In the genomic region with DNA sequence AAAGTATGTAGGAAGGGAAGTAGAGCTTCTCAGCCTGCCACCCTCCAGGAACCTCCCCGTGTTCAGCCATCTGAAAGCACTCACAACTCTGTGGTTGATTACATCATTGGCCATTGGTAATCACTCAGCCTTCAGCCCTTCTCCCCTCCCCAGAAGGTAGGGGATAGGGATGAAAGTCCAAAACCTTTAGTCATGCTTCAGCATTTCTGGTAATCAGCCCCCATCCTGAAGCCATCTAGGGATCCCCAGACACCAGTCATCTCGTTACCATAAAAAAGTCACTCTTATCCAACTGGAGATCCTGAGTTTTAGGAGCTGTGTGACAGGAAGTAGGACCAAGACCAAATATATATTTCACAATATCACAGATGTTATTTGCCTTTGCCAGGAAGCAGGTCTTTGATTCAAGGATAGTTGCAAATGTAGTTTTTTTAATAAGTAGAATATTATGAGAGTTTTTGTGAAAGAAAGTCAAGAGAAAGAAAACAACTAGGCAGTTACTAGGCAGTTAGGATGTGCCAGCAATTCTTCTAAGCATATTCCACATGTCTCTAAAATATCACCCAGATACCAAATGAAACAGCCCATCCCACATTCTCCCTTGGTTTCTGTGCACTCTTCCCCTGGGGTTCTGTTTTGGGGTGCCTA, we compare ENCODE assay signal across 11 cellular contexts.
A peak's percentile ranks its signal among the peaks of the same experiment; 100 is the strongest.
DNase-seq lines count a peak whose midpoint lies in the region; ATAC-seq and TF ChIP-seq lines count a peak whose summit lies in the region.
"Had no signal": no experiment of that assay in that cellular context is flagged by ENCODE, and none has a peak within 500 bp of the region (broad histone marks: within the 10 kb centered on the region; RNA-seq: fewer than 3 reads in every experiment).

No MANE protein-coding gene starts in this region.

- TF ChIP-seq CTCF in RWPE2 (IDR thresholded peaks at IDR 0.05; ENCODE audit: poor library complexity, severe bottlenecking) (no peak), gastroesophageal sphincter (IDR thresholded peaks at IDR 0.05) (no peak), tibial nerve (IDR thresholded peaks at IDR 0.05) (no peak), left lung (IDR thresholded peaks at IDR 0.05) (no peak), spleen (IDR thresholded peaks at IDR 0.05 in 8 of 11, conservative IDR thresholded peaks at IDR 0.05 in 3 of 11) (no peak)

- no peak overlapping the region for H3K4me3 ChIP-seq in BLaER1 treated with 17β-estradiol and CSF1 and Interleukin-3, amounts not matched to agents 10 nM and 100 nM
- H3K4me3 ChIP-seq in RWPE2 (ENCODE audit: severe bottlenecking), result no peak overlapping the region
- no peak overlapping the region for H3K4me3 ChIP-seq in gastroesophageal sphincter
- no peak overlapping the region for H3K4me3 ChIP-seq in tibial nerve
- H3K4me3 ChIP-seq in left lung, result no peak overlapping the region
- H3K4me3 ChIP-seq in spleen, result no peak overlapping the region

- no peaks in the 10 kb centered on the region for H3K36me3 ChIP-seq in BLaER1 treated with 17β-estradiol and CSF1 and Interleukin-3, amounts not matched to agents 10 nM and 100 nM
- H3K36me3 ChIP-seq in RWPE2 (ENCODE audit: low read depth) (no peaks in the 10 kb centered on the region), gastroesophageal sphincter (no peaks in the 10 kb centered on the region), tibial nerve (no peaks in the 10 kb centered on the region), left lung (no peaks in the 10 kb centered on the region), spleen (no peaks in the 10 kb centered on the region)

- intact Hi-C loops in left lung (cut with DNase I), result no loop called here
- intact Hi-C loops in spleen (cut with DNase I; ENCODE audit: low total_unique reads), result no loop called here

- peaks cover 0 to 13% (median 8%) of the 10 kb centered on the region in 11 experiments; a peak in 17 of 22 replicates for H3K9me3 ChIP-seq in BLaER1 treated with 17β-estradiol and CSF1 and Interleukin-3, amounts not matched to agents 10 nM and 100 nM (replicated peaks in 1 of 11)
- H3K9me3 ChIP-seq in RWPE2 (ENCODE audit: severe bottlenecking), result no peaks in the 10 kb centered on the region
- H3K9me3 ChIP-seq in gastroesophageal sphincter, result no peaks in the 10 kb centered on the region
- H3K9me3 ChIP-seq in tibial nerve, result no peaks in the 10 kb centered on the region
- H3K9me3 ChIP-seq in left lung, result no peaks in the 10 kb centered on the region
- H3K9me3 ChIP-seq in spleen, result peaks cover 0 to 6% (median 0%) of the 10 kb centered on the region in 8 donors
- H3K9me3 ChIP-seq: Caco-2 had no signal

- H3K4me1 ChIP-seq in BLaER1 treated with 17β-estradiol and CSF1 and Interleukin-3, amounts not matched to agents 10 nM and 100 nM, result peaks cover 0 to 16% (median 10%) of the 10 kb centered on the region in 10 experiments; a peak in 10 of 20 replicates
- H3K4me1 ChIP-seq in RWPE2 (ENCODE audit: insufficient read depth, poor library complexity, severe bottlenecking), result peaks cover 5% of the 10 kb centered on the region
- no peaks in the 10 kb centered on the region for H3K4me1 ChIP-seq in gastroesophageal sphincter
- no peaks in the 10 kb centered on the region for H3K4me1 ChIP-seq in tibial nerve
- no peaks in the 10 kb centered on the region for H3K4me1 ChIP-seq in left lung
- H3K4me1 ChIP-seq in spleen, result no peaks in the 10 kb centered on the region

- TF ChIP-seq EP300 in gastroesophageal sphincter (IDR thresholded peaks at IDR 0.05), result no peak
- no peak for TF ChIP-seq EP300 in tibial nerve (IDR thresholded peaks at IDR 0.05)

- 0 out of 22 replicates have a peak overlapping the region, but pooled peaks of 1 of the 11 experiments have one; percentile 0 for H3K9ac ChIP-seq in BLaER1 treated with 17β-estradiol and CSF1 and Interleukin-3, amounts not matched to agents 10 nM and 100 nM

- ATAC-seq in HG02610 (IDR thresholded peaks at IDR 0.05; ENCODE audit: unreplicated experiment), result peak; percentile 64
- peak; percentile 94 for ATAC-seq in RWPE2 (ENCODE audit: low read depth)
- ATAC-seq in gastroesophageal sphincter, result peak; percentile 76
- ATAC-seq in activated CD4-positive, CD25-positive, alpha-beta regulatory T cell treated with anti-CD3 and anti-CD28 coated beads, Interleukin-2, amount 50 U/mL, for 24 hours, result no peak
- ATAC-seq in left lung, result no peak

- WGBS in gastroesophageal sphincter (ENCODE audit: low coverage in 1 of 2), 2 donors, result 53 to 58% methylated on average over 2 of the region's 2 CpGs
- WGBS in tibial nerve, 2 donors, result 49 to 64% methylated on average over 2 of the region's 2 CpGs
- WGBS in spleen, 5 donors, result 46 to 55% (median 49%) methylated on average over 2 of the region's 2 CpGs

- no peak for DNase-seq in RWPE2 (ENCODE audit: low spot score)
- DNase-seq in tibial nerve (ENCODE audit: low spot score in 2 of 2), result no peak
- no peak for DNase-seq in left lung
- DNase-seq in spleen, result no peak
- DNase-seq: nucleus accumbens, SHP77 had no signal

- TF ChIP-seq POLR2A in gastroesophageal sphincter (IDR thresholded peaks at IDR 0.05) (no peak), tibial nerve (IDR thresholded peaks at IDR 0.05) (no peak), spleen (IDR thresholded peaks at IDR 0.05) (no peak)

- peak overlapping the region in 7 of 11 experiments; percentile 3 to 61 (median 44); a peak in 10 of 22 replicates for H3K27ac ChIP-seq in BLaER1 treated with 17β-estradiol and CSF1 and Interleukin-3, amounts not matched to agents 10 nM and 100 nM
- H3K27ac ChIP-seq in RWPE2 (ENCODE audit: poor library complexity, severe bottlenecking) (peak overlapping the region; percentile 26), gastroesophageal sphincter (no peak overlapping the region), tibial nerve (no peak overlapping the region), left lung (no peak overlapping the region), spleen (no peak overlapping the region)

- H3K27me3 ChIP-seq in BLaER1 treated with 17β-estradiol and CSF1 and Interleukin-3, amounts not matched to agents 10 nM and 100 nM, result no peaks in the 10 kb centered on the region
- no peaks in the 10 kb centered on the region for H3K27me3 ChIP-seq in RWPE2 (ENCODE audit: insufficient read depth, poor library complexity, severe bottlenecking)
- H3K27me3 ChIP-seq in gastroesophageal sphincter, result no peaks in the 10 kb centered on the region
- no peaks in the 10 kb centered on the region for H3K27me3 ChIP-seq in tibial nerve
- no peaks in the 10 kb centered on the region for H3K27me3 ChIP-seq in left lung
- H3K27me3 ChIP-seq in spleen (replicated peaks in 1 of 7), result no peaks in the 10 kb centered on the region

- peak overlapping the region in 8 of 11 experiments; percentile 11 to 37 (median 30); a peak in 13 of 22 replicates for H3K4me2 ChIP-seq in BLaER1 treated with 17β-estradiol and CSF1 and Interleukin-3, amounts not matched to agents 10 nM and 100 nM

- H4K20me1 ChIP-seq in BLaER1 treated with 17β-estradiol and CSF1 and Interleukin-3, amounts not matched to agents 10 nM and 100 nM, result no peaks in the 10 kb centered on the region

Comparison
In these comparisons a context has a peak if more than half of its experiments do, and no peak if none do; other contexts are left out.
1. H3K27ac ChIP-seq: peak in BLaER1 treated with 17β-estradiol and CSF1 and Interleukin-3, amounts not matched to agents 10 nM and 100 nM (7 of 11) and RWPE2 (single experiment); none in gastroesophageal sphincter (0 of 4), tibial nerve (0 of 4), left lung (0 of 2) and spleen (0 of 8).
2. ATAC-seq: peak in HG02610 (single experiment), RWPE2 (single experiment) and gastroesophageal sphincter (single experiment); none in activated CD4-positive, CD25-positive, alpha-beta regulatory T cell treated with anti-CD3 and anti-CD28 coated beads, Interleukin-2, amount 50 U/mL, for 24 hours (0 of 2) and left lung (single experiment).